24 cellular contexts compared by ENCODE assay signal in the genomic region with DNA sequence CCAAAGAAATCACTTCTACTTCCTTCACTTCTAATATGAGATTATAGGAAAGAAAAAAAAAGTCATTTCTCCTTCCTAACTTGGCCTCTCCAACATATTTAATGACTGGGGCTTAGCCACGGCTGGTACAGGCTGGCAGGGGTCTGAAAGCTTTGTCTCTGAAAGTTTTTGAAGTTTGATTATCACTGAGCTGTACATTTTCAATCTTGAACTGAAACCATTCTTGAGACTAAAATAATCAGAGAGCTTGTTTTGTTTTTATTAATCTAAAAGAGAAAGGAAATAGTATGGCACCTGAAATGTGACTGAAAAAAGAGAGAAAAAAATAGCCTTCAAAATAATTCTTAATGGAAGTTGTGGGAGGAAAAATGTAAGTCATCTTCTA. TPM values are rescaled to one million over a fixed set of nuclear protein-coding genes. Genes with fewer than 3 reads are reported as not detected.
DNase-seq lines count a peak whose midpoint lies in the region; ATAC-seq and TF ChIP-seq lines count a peak whose summit lies in the region.
"Had no signal": no experiment of that assay in that cellular context is flagged by ENCODE, and none has a peak within 500 bp of the region (broad histone marks: within the 10 kb centered on the region; RNA-seq: fewer than 3 reads in every experiment).

No MANE protein-coding gene starts in this region.

- DNase-seq in left colon, result no peak
- no peak for DNase-seq in HCEC 1CT
- no peak for DNase-seq in lower leg skin (ENCODE audit: low spot score in 2 of 2)
- DNase-seq in RKO (ENCODE audit: low spot score), result no peak
- DNase-seq: activated CD4-positive, CD25-positive, alpha-beta regulatory T cell treated with anti-CD3 and anti-CD28 coated beads, Interleukin-2, amount 50 U/mL, for 72 hours; Calu3; cerebellar nuclear complex; effector CD8-positive, alpha-beta T cell; left ventricle myocardium inferior; NCI-H2029; NCI-H345 had no signal

- no peaks in the 10 kb centered on the region for H3K79me2 ChIP-seq in KMS-11 (ENCODE audit: insufficient read depth, low read depth)

- peak overlapping the region; percentile 23; the same call in 1 of the 2 replicates for H3K27ac ChIP-seq in KMS-11
- H3K27ac ChIP-seq: ascending aorta; BLaER1 treated with 17β-estradiol and CSF1 and Interleukin-3, amounts not matched to agents 10 nM and 100 nM; left ventricle myocardium inferior; neutrophil; suprapubic skin; vagina had no signal

- H3K36me3 ChIP-seq in KMS-11 (ENCODE audit: insufficient read depth), result no peaks in the 10 kb centered on the region
- H3K36me3 ChIP-seq: ascending aorta; BLaER1 treated with 17β-estradiol and CSF1 and Interleukin-3, amounts not matched to agents 10 nM and 100 nM; left ventricle myocardium inferior; neutrophil; suprapubic skin; vagina had no signal

- H3K4me2 ChIP-seq in KMS-11, result peak overlapping the region; percentile 27
- H3K4me2 ChIP-seq: BLaER1 treated with 17β-estradiol and CSF1 and Interleukin-3, amounts not matched to agents 10 nM and 100 nM had no signal

- H3K4me3 ChIP-seq in KMS-11 (IDR thresholded peaks at IDR 0.05; ENCODE audit: insufficient read depth, low read depth, low read length) (no peak overlapping the region), lower leg skin (ENCODE audit: low read depth, poor library complexity, severe bottlenecking) (no peak overlapping the region)
- H3K4me3 ChIP-seq: ascending aorta; BLaER1 treated with 17β-estradiol and CSF1 and Interleukin-3, amounts not matched to agents 10 nM and 100 nM; left ventricle myocardium inferior; suprapubic skin; vagina had no signal

- ATAC-seq in GM18511 (IDR thresholded peaks at IDR 0.05; ENCODE audit: unreplicated experiment), result peak; percentile 68
- peak; percentile 28 for ATAC-seq in GM19463 (IDR thresholded peaks at IDR 0.05; ENCODE audit: unreplicated experiment)
- peak; percentile 30 for ATAC-seq in HG02763 (IDR thresholded peaks at IDR 0.05; ENCODE audit: unreplicated experiment)
- no peak for ATAC-seq in left colon
- ATAC-seq: esophagus mucosa had no signal

- no peaks in the 10 kb centered on the region for H4K20me1 ChIP-seq in KMS-11 (ENCODE audit: insufficient read depth)
- H4K20me1 ChIP-seq: BLaER1 treated with 17β-estradiol and CSF1 and Interleukin-3, amounts not matched to agents 10 nM and 100 nM had no signal

- no peak for TF ChIP-seq POLR2A in lower leg skin (IDR thresholded peaks at IDR 0.05)

- intact Hi-C loops in left colon (cut with DNase I, micrococcal nuclease), result no loop called here
- intact Hi-C loops in lower leg skin (cut with DNase I; ENCODE audit: low total_unique reads), result no loop called here

- TF ChIP-seq CTCF in KMS-11 (conservative IDR thresholded peaks at IDR 0.05; ENCODE audit: low read depth, low read length) (no peak), lower leg skin (IDR thresholded peaks at IDR 0.05) (no peak)

- peak overlapping the region; percentile 13; the same call in 1 of the 2 replicates for H2AFZ ChIP-seq in KMS-11 (ENCODE audit: low read depth)

- WGBS in lower leg skin, 2 donors, result 63 to 82% methylated on average over 1 of the region's 1 CpG

- no peak overlapping the region for H3K9ac ChIP-seq in KMS-11
- H3K9ac ChIP-seq: BLaER1 treated with 17β-estradiol and CSF1 and Interleukin-3, amounts not matched to agents 10 nM and 100 nM had no signal

- peaks cover 23% of the 10 kb centered on the region for H3K4me1 ChIP-seq in KMS-11 (ENCODE audit: low read depth, poor library complexity, severe bottlenecking)
- H3K4me1 ChIP-seq: ascending aorta; BLaER1 treated with 17β-estradiol and CSF1 and Interleukin-3, amounts not matched to agents 10 nM and 100 nM; left ventricle myocardium inferior; suprapubic skin; vagina had no signal

- no peaks in the 10 kb centered on the region for H3K27me3 ChIP-seq in KMS-11 (ENCODE audit: insufficient read depth, low read depth)
- H3K27me3 ChIP-seq: ascending aorta; BLaER1 treated with 17β-estradiol and CSF1 and Interleukin-3, amounts not matched to agents 10 nM and 100 nM; neutrophil; suprapubic skin; vagina had no signal

RNA-seq across cellular contexts. Expression of a gene that starts 3.8 kb away (rescaled TPM):
- total RNA-seq in left colon (not detected), lower leg skin (not detected)
- total RNA-seq: activated CD8-positive, alpha-beta memory T cell treated with anti-CD3 and anti-CD28 coated beads for 36 hours; ascending aorta; Calu3; esophagus mucosa; left ventricle myocardium inferior; mucosa of gallbladder; renal cortical epithelial cell; suprapubic skin; vagina had no signal
